In genomic region chrX:40877869-40878268, GRCh38 we compare ENCODE assay signal across 8 cellular contexts.
DNase-seq lines count a peak whose midpoint lies in the region; ATAC-seq and TF ChIP-seq lines count a peak whose summit lies in the region.

No MANE protein-coding gene starts in this region.

- no peaks in the 10 kb centered on the region for H3K9me3 ChIP-seq in A673 (ENCODE audit: low read depth, low read length, poor library complexity, severe bottlenecking)
- no peaks in the 10 kb centered on the region for H3K9me3 ChIP-seq in iPS-18a (ENCODE audit: control insufficient read depth, low read depth, low read length)
- no peaks in the 10 kb centered on the region for H3K9me3 ChIP-seq in sigmoid colon

- intact Hi-C loops in A673 (cut with micrococcal nuclease; ENCODE audit: unreplicated experiment) (loop anchor here (5.0 kb wide), 1 partner anchor 239 kb away; no protein-coding TSS in a partner anchor), sigmoid colon (cut with DNase I) (loop anchor here (5.0 to 10.0 kb wide), 2 partner anchors 137 to 239 kb away; no protein-coding TSS in a partner anchor)

- H3K4me3 ChIP-seq in A673 (ENCODE audit: low read depth, low read length, poor library complexity, severe bottlenecking) (no peak overlapping the region), iPS-18a (ENCODE audit: low read length) (no peak overlapping the region), sigmoid colon (no peak overlapping the region)

- DNase-seq in A673 (ENCODE audit: low spot score) (peak; percentile 35), COLO829 (ENCODE audit: low spot score) (no peak), sigmoid colon (no peak)
- DNase-seq in activated naive CD4-positive, alpha-beta T cell treated with anti-CD3 and anti-CD28 coated beads, Interleukin-2, amount 50 U/mL, for 16 hours = no peak

- TF ChIP-seq POLR2A in sigmoid colon (IDR thresholded peaks at IDR 0.05) = no peak

- TF ChIP-seq EP300 in sigmoid colon (IDR thresholded peaks at IDR 0.05) = no peak

- BruUV-seq in A673 (replicated peaks; lab: Mats Ljungman, UMichigan) = no TSS peak

- no peaks in the 10 kb centered on the region for H3K27me3 ChIP-seq in A673 (replicated peaks; ENCODE audit: insufficient read depth, low read depth, low read length, poor library complexity)
- H3K27me3 ChIP-seq in iPS-18a (ENCODE audit: control insufficient read depth, insufficient read depth, low read length) = no peaks in the 10 kb centered on the region
- H3K27me3 ChIP-seq in sigmoid colon = no peaks in the 10 kb centered on the region

- peak; percentile 56 for TF ChIP-seq CTCF in A673 (conservative IDR thresholded peaks at IDR 0.05; ENCODE audit: low read depth, low read length)
- TF ChIP-seq CTCF in GM12872 (IDR thresholded peaks at IDR 0.05; ENCODE audit: insufficient read depth, low read depth, low read length) = peak; percentile 22; the same call in 1 of the 3 replicates
- peak in 2 of 4 experiments; percentile 10 to 33 for TF ChIP-seq CTCF in sigmoid colon (IDR thresholded peaks at IDR 0.05)

- 8 to 26% methylated on average over 4 of the region's 4 CpGs for WGBS in sigmoid colon, 2 donors

- CTCF ChIA-PET in A673 (lab: Charles Lee) = interaction anchor here (0.6 to 1.0 kb wide), 2 partner anchors 237 to 421 kb away, joined by 3 to 15 read pairs; no protein-coding TSS in a partner anchor

- no peaks in the 10 kb centered on the region for H3K4me1 ChIP-seq in A673 (ENCODE audit: insufficient read depth, low read length, poor library complexity, severe bottlenecking)
- H3K4me1 ChIP-seq in iPS-18a (ENCODE audit: control insufficient read depth, low read depth, low read length) = peaks cover 36% of the 10 kb centered on the region
- H3K4me1 ChIP-seq in sigmoid colon = no peaks in the 10 kb centered on the region

- no peaks in the 10 kb centered on the region for H3K36me3 ChIP-seq in A673 (ENCODE audit: insufficient read depth, low read length, poor library complexity, severe bottlenecking)
- H3K36me3 ChIP-seq in iPS-18a (ENCODE audit: control insufficient read depth, low read depth, low read length) = no peaks in the 10 kb centered on the region
- H3K36me3 ChIP-seq in sigmoid colon = no peaks in the 10 kb centered on the region

- H3K27ac ChIP-seq in A673 (ENCODE audit: low read depth, low read length, poor library complexity, severe bottlenecking) (no peak overlapping the region), iPS-18a (ENCODE audit: low read length) (peak overlapping the region; percentile 75), sigmoid colon (no peak overlapping the region)

- POLR2A ChIA-PET in A673 (lab: Charles Lee; ENCODE audit: low non-redundant PET) = no interaction called here

- ATAC-seq in SK-N-SH treated with all-trans-retinoic acid at 6 μM for 48 hours (peak; percentile 70; the same call in 2 of the 3 replicates), GM21526 (IDR thresholded peaks at IDR 0.05; ENCODE audit: low FRiP score, unreplicated experiment) (no peak)

- peak overlapping the region; percentile 62 for H3K9ac ChIP-seq in iPS-18a (ENCODE audit: low read length)

TF ChIP-seq in SK-N-SH treated with all-trans-retinoic acid at 6 μM for 48 hours, 23 proteins besides CTCF, POLR2A, EP300 and RAD21:
- no peak for TF ChIP-seq BACH2 (CRISPR knock-in tag; IDR thresholded peaks at IDR 0.05; ENCODE audit: borderline replicate concordance)
- no peak for TF ChIP-seq ZFP3 (CRISPR knock-in tag; IDR thresholded peaks at IDR 0.05)
- no peak for TF ChIP-seq ESRRG (CRISPR knock-in tag; IDR thresholded peaks at IDR 0.05)
- no peak for TF ChIP-seq RARB (CRISPR knock-in tag; IDR thresholded peaks at IDR 0.05)
- no peak for TF ChIP-seq ARNTL (CRISPR knock-in tag; IDR thresholded peaks at IDR 0.05; ENCODE audit: borderline replicate concordance, low read depth)
- TF ChIP-seq ZNF565 (CRISPR knock-in tag; conservative IDR thresholded peaks at IDR 0.05; ENCODE audit: low read depth) = no peak
- TF ChIP-seq, protein P1, sequence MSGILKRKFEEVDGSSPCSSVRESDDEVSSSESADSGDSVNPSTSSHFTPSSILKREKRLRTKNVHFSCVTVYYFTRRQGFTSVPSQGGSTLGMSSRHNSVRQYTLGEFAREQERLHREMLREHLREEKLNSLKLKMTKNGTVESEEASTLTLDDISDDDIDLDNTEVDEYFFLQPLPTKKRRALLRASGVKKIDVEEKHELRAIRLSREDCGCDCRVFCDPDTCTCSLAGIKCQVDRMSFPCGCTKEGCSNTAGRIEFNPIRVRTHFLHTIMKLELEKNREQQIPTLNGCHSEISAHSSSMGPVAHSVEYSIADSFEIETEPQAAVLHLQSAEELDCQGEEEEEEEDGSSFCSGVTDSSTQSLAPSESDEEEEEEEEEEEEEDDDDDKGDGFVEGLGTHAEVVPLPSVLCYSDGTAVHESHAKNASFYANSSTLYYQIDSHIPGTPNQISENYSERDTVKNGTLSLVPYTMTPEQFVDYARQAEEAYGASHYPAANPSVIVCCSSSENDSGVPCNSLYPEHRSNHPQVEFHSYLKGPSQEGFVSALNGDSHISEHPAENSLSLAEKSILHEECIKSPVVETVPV (CRISPR knock-in tag; IDR thresholded peaks at IDR 0.05) = no peak
- TF ChIP-seq OSR1 (CRISPR knock-in tag; IDR thresholded peaks at IDR 0.05) = no peak
- TF ChIP-seq ZNF8 (CRISPR knock-in tag; IDR thresholded peaks at IDR 0.05) = no peak
- TF ChIP-seq, protein P2, sequence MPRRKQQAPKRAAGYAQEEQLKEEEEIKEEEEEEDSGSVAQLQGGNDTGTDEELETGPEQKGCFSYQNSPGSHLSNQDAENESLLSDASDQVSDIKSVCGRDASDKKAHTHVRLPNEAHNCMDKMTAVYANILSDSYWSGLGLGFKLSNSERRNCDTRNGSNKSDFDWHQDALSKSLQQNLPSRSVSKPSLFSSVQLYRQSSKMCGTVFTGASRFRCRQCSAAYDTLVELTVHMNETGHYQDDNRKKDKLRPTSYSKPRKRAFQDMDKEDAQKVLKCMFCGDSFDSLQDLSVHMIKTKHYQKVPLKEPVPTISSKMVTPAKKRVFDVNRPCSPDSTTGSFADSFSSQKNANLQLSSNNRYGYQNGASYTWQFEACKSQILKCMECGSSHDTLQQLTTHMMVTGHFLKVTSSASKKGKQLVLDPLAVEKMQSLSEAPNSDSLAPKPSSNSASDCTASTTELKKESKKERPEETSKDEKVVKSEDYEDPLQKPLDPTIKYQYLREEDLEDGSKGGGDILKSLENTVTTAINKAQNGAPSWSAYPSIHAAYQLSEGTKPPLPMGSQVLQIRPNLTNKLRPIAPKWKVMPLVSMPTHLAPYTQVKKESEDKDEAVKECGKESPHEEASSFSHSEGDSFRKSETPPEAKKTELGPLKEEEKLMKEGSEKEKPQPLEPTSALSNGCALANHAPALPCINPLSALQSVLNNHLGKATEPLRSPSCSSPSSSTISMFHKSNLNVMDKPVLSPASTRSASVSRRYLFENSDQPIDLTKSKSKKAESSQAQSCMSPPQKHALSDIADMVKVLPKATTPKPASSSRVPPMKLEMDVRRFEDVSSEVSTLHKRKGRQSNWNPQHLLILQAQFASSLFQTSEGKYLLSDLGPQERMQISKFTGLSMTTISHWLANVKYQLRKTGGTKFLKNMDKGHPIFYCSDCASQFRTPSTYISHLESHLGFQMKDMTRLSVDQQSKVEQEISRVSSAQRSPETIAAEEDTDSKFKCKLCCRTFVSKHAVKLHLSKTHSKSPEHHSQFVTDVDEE (CRISPR knock-in tag; IDR thresholded peaks at IDR 0.05) = no peak
- TF ChIP-seq, protein P3, sequence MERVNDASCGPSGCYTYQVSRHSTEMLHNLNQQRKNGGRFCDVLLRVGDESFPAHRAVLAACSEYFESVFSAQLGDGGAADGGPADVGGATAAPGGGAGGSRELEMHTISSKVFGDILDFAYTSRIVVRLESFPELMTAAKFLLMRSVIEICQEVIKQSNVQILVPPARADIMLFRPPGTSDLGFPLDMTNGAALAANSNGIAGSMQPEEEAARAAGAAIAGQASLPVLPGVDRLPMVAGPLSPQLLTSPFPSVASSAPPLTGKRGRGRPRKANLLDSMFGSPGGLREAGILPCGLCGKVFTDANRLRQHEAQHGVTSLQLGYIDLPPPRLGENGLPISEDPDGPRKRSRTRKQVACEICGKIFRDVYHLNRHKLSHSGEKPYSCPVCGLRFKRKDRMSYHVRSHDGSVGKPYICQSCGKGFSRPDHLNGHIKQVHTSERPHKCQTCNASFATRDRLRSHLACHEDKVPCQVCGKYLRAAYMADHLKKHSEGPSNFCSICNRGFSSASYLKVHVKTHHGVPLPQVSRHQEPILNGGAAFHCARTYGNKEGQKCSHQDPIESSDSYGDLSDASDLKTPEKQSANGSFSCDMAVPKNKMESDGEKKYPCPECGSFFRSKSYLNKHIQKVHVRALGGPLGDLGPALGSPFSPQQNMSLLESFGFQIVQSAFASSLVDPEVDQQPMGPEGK (CRISPR knock-in tag; IDR thresholded peaks at IDR 0.05; ENCODE audit: borderline replicate concordance) = no peak
- TF ChIP-seq, protein P4, sequence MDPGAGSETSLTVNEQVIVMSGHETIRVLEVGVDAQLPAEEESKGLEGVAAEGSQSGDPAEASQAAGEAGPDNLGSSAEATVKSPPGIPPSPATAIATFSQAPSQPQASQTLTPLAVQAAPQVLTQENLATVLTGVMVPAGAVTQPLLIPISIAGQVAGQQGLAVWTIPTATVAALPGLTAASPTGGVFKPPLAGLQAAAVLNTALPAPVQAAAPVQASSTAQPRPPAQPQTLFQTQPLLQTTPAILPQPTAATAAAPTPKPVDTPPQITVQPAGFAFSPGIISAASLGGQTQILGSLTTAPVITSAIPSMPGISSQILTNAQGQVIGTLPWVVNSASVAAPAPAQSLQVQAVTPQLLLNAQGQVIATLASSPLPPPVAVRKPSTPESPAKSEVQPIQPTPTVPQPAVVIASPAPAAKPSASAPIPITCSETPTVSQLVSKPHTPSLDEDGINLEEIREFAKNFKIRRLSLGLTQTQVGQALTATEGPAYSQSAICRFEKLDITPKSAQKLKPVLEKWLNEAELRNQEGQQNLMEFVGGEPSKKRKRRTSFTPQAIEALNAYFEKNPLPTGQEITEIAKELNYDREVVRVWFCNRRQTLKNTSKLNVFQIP (CRISPR knock-in tag; IDR thresholded peaks at IDR 0.05; ENCODE audit: borderline replicate concordance, low read depth) = no peak
- TF ChIP-seq PPARA (CRISPR knock-in tag; IDR thresholded peaks at IDR 0.05; ENCODE audit: borderline replicate concordance) = no peak
- no peak for TF ChIP-seq ZC3H10 (CRISPR knock-in tag; IDR thresholded peaks at IDR 0.05)
- TF ChIP-seq CSDC2 (CRISPR knock-in tag; IDR thresholded peaks at IDR 0.05) = no peak
- TF ChIP-seq ZFP30 (CRISPR knock-in tag; IDR thresholded peaks at IDR 0.05) = no peak
- no peak for TF ChIP-seq ZNF70 (CRISPR knock-in tag; IDR thresholded peaks at IDR 0.05)
- no peak for TF ChIP-seq TOX (CRISPR knock-in tag; IDR thresholded peaks at IDR 0.05; ENCODE audit: borderline replicate concordance)
- no peak for TF ChIP-seq SNAI2 (CRISPR knock-in tag; IDR thresholded peaks at IDR 0.05)
- no peak for TF ChIP-seq ISL1 (CRISPR knock-in tag; IDR thresholded peaks at IDR 0.05)
